ENCODE assay signal across 1 cellular context in genomic region chr11:62645934-62646824, GRCh38.
TF ChIP-seq lines count a peak whose summit lies in the region.

Gene GANAB (minus strand): TSS chr11:62646613. CDS start chr11:62646599, 14 bp downstream.

TF ChIP-seq in K562, 482 proteins besides CTCF, POLR2A, EP300 and RAD21 (continued from another document and continues in another):
- no peak for TF ChIP-seq CBX2 (IDR thresholded peaks at IDR 0.05; ENCODE audit: insufficient read depth, low read length, poor library complexity, severe bottlenecking)
- TF ChIP-seq ZNF217 (CRISPR knock-in tag; IDR thresholded peaks at IDR 0.05): no peak
- no peak for TF ChIP-seq BRF2 (IDR thresholded peaks at IDR 0.05; ENCODE audit: borderline replicate concordance, insufficient read depth, insufficient read length)
- TF ChIP-seq NR3C1 (CRISPR knock-in tag; IDR thresholded peaks at IDR 0.05): no peak
- no peak for TF ChIP-seq PRPF4 (IDR thresholded peaks at IDR 0.05; ENCODE audit: insufficient read depth, low read depth, low read length, poor library complexity, severe bottlenecking)
- TF ChIP-seq DEAF1 (CRISPR knock-in tag; IDR thresholded peaks at IDR 0.05): no peak
- TF ChIP-seq ZSCAN29 (IDR thresholded peaks at IDR 0.05): no peak
- peak; percentile 85 for TF ChIP-seq RBM22 (IDR thresholded peaks at IDR 0.05; ENCODE audit: low read depth, low read length, poor library complexity, severe bottlenecking)
- TF ChIP-seq YY1 (IDR thresholded peaks at IDR 0.05; ENCODE audit: borderline replicate concordance in 1 of 3, control insufficient read depth in 1 of 3, extremely low read depth in 1 of 3, insufficient read depth in 3 of 3, insufficient read length in 1 of 3, insufficient replicate concordance in 2 of 3, low read depth in 1 of 3, low read length in 2 of 3): peak; percentile 93 to 98 (median 97)
- no peak for TF ChIP-seq ZNF316 (IDR thresholded peaks at IDR 0.05)
- no peak for TF ChIP-seq ZNF277 (CRISPR knock-in tag; IDR thresholded peaks at IDR 0.05; ENCODE audit: borderline replicate concordance)
- 0 out of 2 replicates have a peak, but pooled peaks have one; percentile 16 for TF ChIP-seq DMBX1 (CRISPR knock-in tag; IDR thresholded peaks at IDR 0.05; ENCODE audit: borderline replicate concordance)
- TF ChIP-seq PREB (CRISPR knock-in tag; IDR thresholded peaks at IDR 0.05): no peak
- TF ChIP-seq ZBTB7A (IDR thresholded peaks at IDR 0.05; ENCODE audit: borderline replicate concordance, control insufficient read depth, low read depth, low read length): peak; percentile 68; the same call in 1 of the 2 replicates
- peak; percentile 50 for TF ChIP-seq MTA3 (IDR thresholded peaks at IDR 0.05; ENCODE audit: borderline replicate concordance)
- TF ChIP-seq ZNF584 (CRISPR knock-in tag; IDR thresholded peaks at IDR 0.05; ENCODE audit: low read depth): no peak
- TF ChIP-seq MCM7 (IDR thresholded peaks at IDR 0.05): no peak
- 0 out of 2 replicates have a peak, but pooled peaks have one; percentile 16 for TF ChIP-seq PBX2 (CRISPR knock-in tag; IDR thresholded peaks at IDR 0.05; ENCODE audit: low read depth)
- no peak for TF ChIP-seq PBX2 (tag; conservative IDR thresholded peaks at IDR 0.05; ENCODE audit: low read depth)
- TF ChIP-seq ZBTB34 (CRISPR knock-in tag; IDR thresholded peaks at IDR 0.05): no peak
- peak; percentile 86 for TF ChIP-seq KDM5B (IDR thresholded peaks at IDR 0.05; ENCODE audit: insufficient replicate concordance, low read depth, low read length)
- no peak for TF ChIP-seq MLX (CRISPR knock-in tag; conservative IDR thresholded peaks at IDR 0.05)
- no peak for TF ChIP-seq FUS (optimal IDR thresholded peaks at IDR 0.05; ENCODE audit: low read depth, low read length)
- TF ChIP-seq ZNF280A (IDR thresholded peaks at IDR 0.05; ENCODE audit: low read depth, partially characterized antibody): no peak
- no peak for TF ChIP-seq CBX8 (IDR thresholded peaks at IDR 0.05; ENCODE audit: borderline replicate concordance, extremely low read depth, low read depth, low read length, poor library complexity, severe bottlenecking)
- TF ChIP-seq MAFK (IDR thresholded peaks at IDR 0.05; ENCODE audit: low read length): no peak
- no peak; the same call in 1 of the 2 replicates for TF ChIP-seq ARID4B (CRISPR knock-in tag; IDR thresholded peaks at IDR 0.05)
- TF ChIP-seq HMGN3 (IDR thresholded peaks at IDR 0.05; ENCODE audit: borderline replicate concordance, extremely low read depth, insufficient read length, low read depth, low read length): peak; percentile 63
- no peak for TF ChIP-seq ZNF77 (CRISPR knock-in tag; IDR thresholded peaks at IDR 0.05)
- TF ChIP-seq ZNF507 (tag; conservative IDR thresholded peaks at IDR 0.05): no peak
- TF ChIP-seq CAMTA2 (CRISPR knock-in tag; conservative IDR thresholded peaks at IDR 0.05): no peak
- TF ChIP-seq ZC3H4 (CRISPR knock-in tag; IDR thresholded peaks at IDR 0.05; ENCODE audit: borderline replicate concordance): 0 out of 2 replicates have a peak, but pooled peaks have one; percentile 36
- TF ChIP-seq PHF21A (IDR thresholded peaks at IDR 0.05; ENCODE audit: borderline replicate concordance, low read depth): no peak
- no peak for TF ChIP-seq STAT5A (IDR thresholded peaks at IDR 0.05; ENCODE audit: borderline replicate concordance, low read length)
- TF ChIP-seq SRSF3 (IDR thresholded peaks at IDR 0.05; ENCODE audit: insufficient read depth, low read length): no peak
- peak; percentile 71; the same call in 1 of the 2 replicates for TF ChIP-seq E2F5 (CRISPR knock-in tag; IDR thresholded peaks at IDR 0.05)
- peak; percentile 82 for TF ChIP-seq TFAP4 (CRISPR knock-in tag; IDR thresholded peaks at IDR 0.05; ENCODE audit: borderline replicate concordance)
- peak; percentile 86 for TF ChIP-seq PKNOX1 (IDR thresholded peaks at IDR 0.05)
- TF ChIP-seq SNAPC5 (CRISPR knock-in tag; IDR thresholded peaks at IDR 0.05): no peak
- no peak for TF ChIP-seq ZNF282 (CRISPR knock-in tag; IDR thresholded peaks at IDR 0.05)
